In genomic region chr15:92061511-92062200, GRCh38 we compare ENCODE assay signal across 19 cellular contexts.
"Had no signal": no experiment of that assay in that cellular context is flagged by ENCODE, and none has a peak within 500 bp of the region (broad histone marks: within the 10 kb centered on the region; RNA-seq: fewer than 3 reads in every experiment).

No MANE protein-coding gene starts in this region.

- ATAC-seq: activated CD4-positive, alpha-beta T cell treated with anti-CD3 and anti-CD28 coated beads for 36 hours; activated CD8-positive, alpha-beta T cell treated with anti-CD3 and anti-CD28 coated beads, Interleukin-2, amount 10 ng/mL, durations not matched to agents 7 days and 5 days; naive thymus-derived CD8-positive, alpha-beta T cell; right lobe of liver; stimulated activated naive CD8-positive, alpha-beta T cell treated with anti-CD3 and anti-CD28 coated beads, Interleukin-15, Interleukin-2, amounts not matched to agents 100 U/mL and 50 U/mL, for 24 hours had no signal

- H3K27ac Mint-ChIP-seq: activated CD4-positive, alpha-beta T cell treated with anti-CD3 and anti-CD28 coated beads for 36 hours; activated CD8-positive, alpha-beta T cell treated with anti-CD3 and anti-CD28 coated beads, Interleukin-2, amount 10 ng/mL, durations not matched to agents 7 days and 5 days; activated naive CD4-positive, alpha-beta T cell treated with anti-CD3 and anti-CD28 coated beads for 36 hours; naive thymus-derived CD8-positive, alpha-beta T cell had no signal

- H3K4me3 ChIP-seq: esophagus squamous epithelium, right lobe of liver, testis, uterus had no signal

- H3K4me3 Mint-ChIP-seq: activated CD4-positive, alpha-beta T cell treated with anti-CD3 and anti-CD28 coated beads for 36 hours; activated CD8-positive, alpha-beta T cell treated with anti-CD3 and anti-CD28 coated beads, Interleukin-2, amount 10 ng/mL, durations not matched to agents 7 days and 5 days; activated naive CD4-positive, alpha-beta T cell treated with anti-CD3 and anti-CD28 coated beads for 36 hours; naive thymus-derived CD8-positive, alpha-beta T cell had no signal

- H3K36me3 ChIP-seq: esophagus squamous epithelium, right lobe of liver, uterus had no signal

- DNase-seq: activated CD4-positive, alpha-beta T cell treated with anti-CD3 and anti-CD28 coated beads for 36 hours; activated CD4-positive, CD25-positive, alpha-beta regulatory T cell; activated CD8-positive, alpha-beta T cell treated with anti-CD3 and anti-CD28 coated beads, Interleukin-2, amount 10 ng/mL, durations not matched to agents 7 days and 5 days; activated effector memory CD4-positive, alpha-beta T cell treated with anti-CD3 and anti-CD28 coated beads, Interleukin-2, amount 50 U/mL, for 16 hours; activated naive CD4-positive, alpha-beta T cell treated with anti-CD3 and anti-CD28 coated beads for 36 hours; dermis blood vessel endothelial cell; effector CD4-positive, alpha-beta T cell; esophagus squamous epithelium; foreskin melanocyte; mammary epithelial cell; naive thymus-derived CD8-positive, alpha-beta T cell; right lobe of liver; stimulated activated CD4-positive, alpha-beta T cell treated with anti-CD3 and anti-CD28 coated beads, Interleukin-12 subunit alpha, Interleukin-12 subunit beta, amount 100 ng/mL, for 4 hours; stimulated activated CD4-positive, alpha-beta T cell treated with anti-CD3 and anti-CD28 coated beads, Interleukin-4, amount 100 ng/mL, for 1 hour; stimulated activated naive CD8-positive, alpha-beta T cell treated with anti-CD3 and anti-CD28 coated beads, Interleukin-15, Interleukin-2, amounts not matched to agents 100 U/mL and 50 U/mL, for 24 hours; testis; trophoblast cell; uterus had no signal

- H3K4me1 Mint-ChIP-seq: activated CD4-positive, alpha-beta T cell treated with anti-CD3 and anti-CD28 coated beads for 36 hours had no signal

- H3K9me3 Mint-ChIP-seq: activated naive CD4-positive, alpha-beta T cell treated with anti-CD3 and anti-CD28 coated beads for 36 hours had no signal

- H3K27me3 Mint-ChIP-seq: activated CD4-positive, alpha-beta T cell treated with anti-CD3 and anti-CD28 coated beads for 36 hours; naive thymus-derived CD8-positive, alpha-beta T cell had no signal

- H3K9me3 ChIP-seq: esophagus squamous epithelium, right lobe of liver, testis, uterus had no signal

- H3K4me1 ChIP-seq: right lobe of liver, testis, uterus had no signal

- H3K27me3 ChIP-seq: esophagus squamous epithelium, right lobe of liver, testis, uterus had no signal

- H3K27ac ChIP-seq: epithelial cell of prostate, esophagus squamous epithelium, right lobe of liver, testis, uterus had no signal
